ENCODE assay signal across 26 cellular contexts in genomic region chr5:159908201-159908940, GRCh38. TPM values are rescaled to one million over a fixed set of nuclear protein-coding genes. Genes with fewer than 3 reads are reported as not detected.
DNase-seq lines count a peak whose midpoint lies in the region; ATAC-seq, FAIRE-seq and TF ChIP-seq lines count a peak whose summit lies in the region.
"Had no signal": no experiment of that assay in that cellular context is flagged by ENCODE, and none has a peak within 500 bp of the region (broad histone marks: within the 10 kb centered on the region; RNA-seq: fewer than 3 reads in every experiment).

No MANE protein-coding gene starts in this region.

- no peak overlapping the region for H2BK5ac ChIP-seq in IMR-90 (ENCODE audit: low read depth, low read length, poor library complexity, severe bottlenecking)

- H3K9me1 ChIP-seq in IMR-90 (ENCODE audit: insufficient read depth, low read length): peaks cover 14% of the 10 kb centered on the region

- H3K36me3 ChIP-seq in IMR-90 (ENCODE audit: control insufficient read depth, insufficient read depth, low read length): no peaks in the 10 kb centered on the region
- H3K36me3 ChIP-seq in astrocyte (ENCODE audit: insufficient read depth, low read length): no peaks in the 10 kb centered on the region
- H3K36me3 ChIP-seq: esophagus muscularis mucosa had no signal

- H2BK15ac ChIP-seq in IMR-90 (ENCODE audit: low read depth, low read length): no peak overlapping the region

- H3K27me3 Mint-ChIP-seq in astrocyte (ENCODE audit: low read depth, unreplicated experiment): no peaks in the 10 kb centered on the region
- H3K27me3 Mint-ChIP-seq in activated CD4-positive, alpha-beta memory T cell treated with anti-CD3 and anti-CD28 coated beads, Interleukin-2, amount 10 ng/mL, durations not matched to agents 7 days and 5 days: peaks cover 27% of the 10 kb centered on the region
- H3K27me3 Mint-ChIP-seq in activated naive CD8-positive, alpha-beta T cell treated with anti-CD3 and anti-CD28 coated beads, Interleukin-2, amount 50 U/mL, for 24 hours: peaks cover 18% of the 10 kb centered on the region

- H3K79me1 ChIP-seq in IMR-90 (ENCODE audit: low read depth in 1 of 2, low read length in 2 of 2): no peaks in the 10 kb centered on the region

- CTCF ChIA-PET in IMR-90 (lab: Yijun Ruan, JAX): no interaction called here
- CTCF ChIA-PET in activated CD4-positive, alpha-beta memory T cell treated with anti-CD3 and anti-CD28 coated beads, Interleukin-2, amount 10 ng/mL, durations not matched to agents 7 days and 5 days (lab: Charles Lee): no interaction called here

- peak overlapping the region; percentile 40; the same call in 1 of the 2 replicates for H3K4ac ChIP-seq in IMR-90 (ENCODE audit: low read depth, low read length)

- H3K4me3 ChIP-seq in IMR-90 (ENCODE audit: insufficient read depth, low read depth, low read length) (no peak overlapping the region), astrocyte (ENCODE audit: insufficient read depth, low read depth, low read length) (no peak overlapping the region)
- H3K4me3 ChIP-seq: esophagus muscularis mucosa, testis had no signal

- BruUV-seq in IMR-90 (replicated peaks; lab: Mats Ljungman, UMichigan): no TSS peak

- no peak for ATAC-seq in IMR-90 (ENCODE audit: low read depth)
- ATAC-seq in activated naive CD8-positive, alpha-beta T cell treated with anti-CD3 and anti-CD28 coated beads, Interleukin-2, amount 50 U/mL, for 24 hours: no peak
- ATAC-seq: left colon; stimulated activated effector memory CD8-positive, alpha-beta T cell treated with anti-CD3 and anti-CD28 coated beads, Interleukin-12 subunit alpha, Interleukin-12 subunit beta, amount 100 ng/mL, for 72 hours had no signal

- H3K36me3 Mint-ChIP-seq in astrocyte (ENCODE audit: low read depth, unreplicated experiment): no peaks in the 10 kb centered on the region
- H3K36me3 Mint-ChIP-seq in activated CD4-positive, alpha-beta memory T cell treated with anti-CD3 and anti-CD28 coated beads, Interleukin-2, amount 10 ng/mL, durations not matched to agents 7 days and 5 days (ENCODE audit: low read depth): no peaks in the 10 kb centered on the region
- no peaks in the 10 kb centered on the region for H3K36me3 Mint-ChIP-seq in activated naive CD8-positive, alpha-beta T cell treated with anti-CD3 and anti-CD28 coated beads, Interleukin-2, amount 50 U/mL, for 24 hours (ENCODE audit: low read depth)
- H3K36me3 Mint-ChIP-seq: CD8-positive, alpha-beta memory T cell; stimulated activated effector memory CD8-positive, alpha-beta T cell treated with anti-CD3 and anti-CD28 coated beads, Interleukin-12 subunit alpha, Interleukin-12 subunit beta, amount 100 ng/mL, for 72 hours had no signal

- 0 out of 2 replicates have a peak overlapping the region, but pooled peaks have one; percentile 13 for H2BK20ac ChIP-seq in IMR-90 (ENCODE audit: low read depth, low read length)

- H3K4me1 ChIP-seq in IMR-90 (ENCODE audit: control insufficient read depth, insufficient read depth, low read length) (peaks cover 14% of the 10 kb centered on the region), astrocyte (ENCODE audit: insufficient read depth, low read length) (peaks cover 57% of the 10 kb centered on the region)

- H3K4me3 Mint-ChIP-seq in astrocyte (ENCODE audit: unreplicated experiment): no peak overlapping the region
- H3K4me3 Mint-ChIP-seq in activated CD4-positive, alpha-beta memory T cell treated with anti-CD3 and anti-CD28 coated beads, Interleukin-2, amount 10 ng/mL, durations not matched to agents 7 days and 5 days: no peak overlapping the region
- H3K4me3 Mint-ChIP-seq in activated naive CD8-positive, alpha-beta T cell treated with anti-CD3 and anti-CD28 coated beads, Interleukin-2, amount 50 U/mL, for 24 hours: no peak overlapping the region
- H3K4me3 Mint-ChIP-seq: activated CD4-positive, alpha-beta T cell treated with anti-CD3 and anti-CD28 coated beads, Interleukin-2, amount 10 ng/mL, durations not matched to agents 7 days and 5 days; CD8-positive, alpha-beta memory T cell; stimulated activated effector memory CD8-positive, alpha-beta T cell treated with anti-CD3 and anti-CD28 coated beads, Interleukin-12 subunit alpha, Interleukin-12 subunit beta, amount 100 ng/mL, for 72 hours had no signal

- H3K23ac ChIP-seq in IMR-90 (ENCODE audit: low read depth, low read length): no peak overlapping the region

- no peak overlapping the region for H3K56ac ChIP-seq in IMR-90 (ENCODE audit: extremely low read depth, insufficient read depth, low read length)

- H2AK9ac ChIP-seq in IMR-90 (replicated peaks; ENCODE audit: low read depth, low read length, poor library complexity): no peak overlapping the region

- no peak for TF ChIP-seq POLR2A in IMR-90 (IDR thresholded peaks at IDR 0.05; ENCODE audit: low read depth, low read length)

- no peak overlapping the region for H3K18ac ChIP-seq in IMR-90 (ENCODE audit: low read depth, low read length)

- TF ChIP-seq CTCF in C4-2B (conservative IDR thresholded peaks at IDR 0.05) (no peak), IMR-90 (conservative IDR thresholded peaks at IDR 0.05; ENCODE audit: low read depth, low read length) (no peak), astrocyte (IDR thresholded peaks at IDR 0.05; ENCODE audit: insufficient read depth, low read depth, low read length) (no peak)

- H2AK5ac ChIP-seq in IMR-90 (ENCODE audit: low read depth, low read length): 0 out of 2 replicates have a peak overlapping the region, but pooled peaks have one; percentile 35

- no peak overlapping the region for H2BK120ac ChIP-seq in IMR-90 (ENCODE audit: low read depth, low read length)

- no peak overlapping the region; a peak in 1 of 4 replicates for H4K8ac ChIP-seq in IMR-90 (ENCODE audit: low read depth in 2 of 2, low read length in 2 of 2)

- H4K91ac ChIP-seq in IMR-90 (ENCODE audit: insufficient read depth, low read depth, low read length): no peak overlapping the region

- H3K4me1 Mint-ChIP-seq in astrocyte (ENCODE audit: low read depth, unreplicated experiment): peaks cover 65% of the 10 kb centered on the region
- no peaks in the 10 kb centered on the region for H3K4me1 Mint-ChIP-seq in activated CD4-positive, alpha-beta memory T cell treated with anti-CD3 and anti-CD28 coated beads, Interleukin-2, amount 10 ng/mL, durations not matched to agents 7 days and 5 days
- peaks cover 4% of the 10 kb centered on the region for H3K4me1 Mint-ChIP-seq in activated naive CD8-positive, alpha-beta T cell treated with anti-CD3 and anti-CD28 coated beads, Interleukin-2, amount 50 U/mL, for 24 hours
- H3K4me1 Mint-ChIP-seq: CD8-positive, alpha-beta memory T cell; stimulated activated effector memory CD8-positive, alpha-beta T cell treated with anti-CD3 and anti-CD28 coated beads, Interleukin-12 subunit alpha, Interleukin-12 subunit beta, amount 100 ng/mL, for 72 hours had no signal

- H2AFZ ChIP-seq in IMR-90 (replicated peaks; ENCODE audit: low read length, poor library complexity) (no peak overlapping the region), astrocyte (ENCODE audit: low read depth, low read length) (no peak overlapping the region)

- H3K9me3 ChIP-seq in IMR-90 (ENCODE audit: control insufficient read depth, insufficient read depth, low read length) (no peaks in the 10 kb centered on the region), astrocyte (ENCODE audit: insufficient read depth, low read depth, low read length) (no peaks in the 10 kb centered on the region)
- H3K9me3 ChIP-seq: esophagus muscularis mucosa, testis had no signal

- FAIRE-seq in astrocyte (lab: Jason Lieb, UNC): peak; percentile 13
- FAIRE-seq: GM12892 had no signal

- H4K20me1 ChIP-seq in IMR-90 (ENCODE audit: insufficient read depth, low read length): no peaks in the 10 kb centered on the region
- H4K20me1 ChIP-seq in astrocyte (ENCODE audit: insufficient read depth, low read length): no peaks in the 10 kb centered on the region

- H3K9ac ChIP-seq in IMR-90 (ENCODE audit: low read depth, low read length) (no peak overlapping the region), astrocyte (ENCODE audit: low read length) (no peak overlapping the region)

- no peak overlapping the region for H4K5ac ChIP-seq in IMR-90 (ENCODE audit: low read depth, low read length)

- in situ Hi-C loops in IMR-90 (cut with MboI; ENCODE audit: low sequenced_read_pairs): no loop called here

- H3K27ac Mint-ChIP-seq in astrocyte (ENCODE audit: unreplicated experiment): no peak overlapping the region
- no peak overlapping the region for H3K27ac Mint-ChIP-seq in activated CD4-positive, alpha-beta memory T cell treated with anti-CD3 and anti-CD28 coated beads, Interleukin-2, amount 10 ng/mL, durations not matched to agents 7 days and 5 days
- H3K27ac Mint-ChIP-seq in activated naive CD8-positive, alpha-beta T cell treated with anti-CD3 and anti-CD28 coated beads, Interleukin-2, amount 50 U/mL, for 24 hours: no peak overlapping the region
- H3K27ac Mint-ChIP-seq: activated CD4-positive, alpha-beta T cell treated with anti-CD3 and anti-CD28 coated beads, Interleukin-2, amount 10 ng/mL, durations not matched to agents 7 days and 5 days; progenitor cell of endocrine pancreas; stimulated activated effector memory CD8-positive, alpha-beta T cell treated with anti-CD3 and anti-CD28 coated beads, Interleukin-12 subunit alpha, Interleukin-12 subunit beta, amount 100 ng/mL, for 72 hours had no signal

- H3K79me2 ChIP-seq in astrocyte (ENCODE audit: insufficient read depth, low read length): no peaks in the 10 kb centered on the region

- POLR2A ChIA-PET in IMR-90 (lab: Charles Lee; ENCODE audit: unreplicated experiment): no interaction called here
- POLR2A ChIA-PET in activated CD4-positive, alpha-beta memory T cell treated with anti-CD3 and anti-CD28 coated beads, Interleukin-2, amount 10 ng/mL, durations not matched to agents 7 days and 5 days (lab: Charles Lee): no interaction called here

- no peak for TF ChIP-seq RAD21 in IMR-90 (IDR thresholded peaks at IDR 0.05; ENCODE audit: low read length)

- intact Hi-C loops in IMR-90 (cut with micrococcal nuclease): no loop called here

- H3K27me3 ChIP-seq in IMR-90 (ENCODE audit: control insufficient read depth, insufficient read depth, low read length) (no peaks in the 10 kb centered on the region), astrocyte (ENCODE audit: insufficient read depth, low read length) (no peaks in the 10 kb centered on the region)
- H3K27me3 ChIP-seq: testis had no signal

- 0 out of 2 replicates have a peak overlapping the region, but pooled peaks have one; percentile 19 for H3K14ac ChIP-seq in IMR-90 (replicated peaks; ENCODE audit: low read depth, low read length)

- DNase-seq in IMR-90: no peak
- peak; percentile 90 for DNase-seq in astrocyte (ENCODE audit: low read depth)
- peak; percentile 63 for DNase-seq in iris pigment epithelial cell (ENCODE audit: low read depth)
- DNase-seq in mesenteric fat pad (ENCODE audit: low spot score): no peak
- DNase-seq in activated CD4-positive, alpha-beta memory T cell treated with anti-CD3 and anti-CD28 coated beads, Interleukin-2, amount 10 ng/mL, durations not matched to agents 7 days and 5 days: no peak
- DNase-seq in activated naive CD8-positive, alpha-beta T cell treated with anti-CD3 and anti-CD28 coated beads, Interleukin-2, amount 50 U/mL, for 24 hours: no peak
- DNase-seq: activated CD4-positive, alpha-beta T cell treated with anti-CD3 and anti-CD28 coated beads, Interleukin-2, amount 10 ng/mL, durations not matched to agents 7 days and 5 days; activated CD8-positive, alpha-beta memory T cell treated with anti-CD3 and anti-CD28 coated beads, Interleukin-2, amount 50 U/mL, for 4 hours; activated gamma-delta T cell; CD8-positive, alpha-beta memory T cell; central memory CD4-positive, alpha-beta T cell; DMS79; effector CD4-positive, alpha-beta T cell; H7; Karpas-422; left colon; NCI-H1105; NCI-H524 treated with DMSO at 0.1 percent for 48 hours; SHP77; testis had no signal

- H3K27ac ChIP-seq in C4-2B: peak overlapping the region; percentile 20; the same call in 1 of the 2 replicates
- no peak overlapping the region for H3K27ac ChIP-seq in IMR-90 (ENCODE audit: insufficient read depth, low read length)
- peak overlapping the region; percentile 12 for H3K27ac ChIP-seq in astrocyte (ENCODE audit: low read depth, low read length)
- H3K27ac ChIP-seq: esophagus muscularis mucosa, testis had no signal

- dilution Hi-C loops in IMR-90 (cut with HindIII; ENCODE audit: low sequenced_read_pairs, unreplicated experiment): no loop called here

- H3K4me2 ChIP-seq in IMR-90 (ENCODE audit: low read depth, low read length) (no peak overlapping the region), astrocyte (ENCODE audit: low read length) (peak overlapping the region; percentile 61)

- no peaks in the 10 kb centered on the region for H3K9me3 Mint-ChIP-seq in astrocyte (ENCODE audit: unreplicated experiment)
- H3K9me3 Mint-ChIP-seq in activated CD4-positive, alpha-beta memory T cell treated with anti-CD3 and anti-CD28 coated beads, Interleukin-2, amount 10 ng/mL, durations not matched to agents 7 days and 5 days: no peaks in the 10 kb centered on the region
- no peaks in the 10 kb centered on the region for H3K9me3 Mint-ChIP-seq in activated naive CD8-positive, alpha-beta T cell treated with anti-CD3 and anti-CD28 coated beads, Interleukin-2, amount 50 U/mL, for 24 hours
- H3K9me3 Mint-ChIP-seq: activated CD4-positive, alpha-beta T cell treated with anti-CD3 and anti-CD28 coated beads, Interleukin-2, amount 10 ng/mL, durations not matched to agents 7 days and 5 days; CD8-positive, alpha-beta memory T cell; stimulated activated effector memory CD8-positive, alpha-beta T cell treated with anti-CD3 and anti-CD28 coated beads, Interleukin-12 subunit alpha, Interleukin-12 subunit beta, amount 100 ng/mL, for 72 hours had no signal

- 100% methylated on average over 1 of the region's 11 CpGs; no CpG with 5 or more reads in 1 of the 2 experiments for WGBS in IMR-90 (ENCODE audit: extremely low coverage in 2 of 2, insufficient read length in 1 of 2), 2 experiments

RNA-seq across cellular contexts. Expression of gene ADRA1B, which starts 7.9 kb away (rescaled TPM):
- total RNA-seq in IMR-90 (2012; rRNA removed) (0.18 and 0.56 TPM in 2 replicates), astrocyte (1.4 and 1.9 TPM in 2 replicates), mesenteric fat pad (6.6 TPM)
- polyA plus RNA-seq in IMR-90 (2012; rRNA removed): 1.5 and 1.6 TPM in 2 replicates
- 0.76 and 1.5 TPM in 2 replicates for polyA plus RNA-seq in IMR-90 (2012; cell fraction: cytosol; rRNA removed)
- 0.54 and 1.4 TPM in 2 replicates for polyA plus RNA-seq in IMR-90 (2012; cell fraction: nucleus; rRNA removed; ENCODE audit: low replicate concordance)
- total RNA-seq in activated CD4-positive, alpha-beta memory T cell treated with anti-CD3 and anti-CD28 coated beads, Interleukin-2, amount 10 ng/mL, durations not matched to agents 7 days and 5 days: not detected
- total RNA-seq: activated CD4-positive, alpha-beta T cell treated with anti-CD3 and anti-CD28 coated beads, Interleukin-2, amount 10 ng/mL, durations not matched to agents 7 days and 5 days; CD8-positive, alpha-beta memory T cell; HT-29 had no signal
- polyA plus RNA-seq: CD8-positive, alpha-beta memory T cell had no signal

Comparison
In these comparisons a context has a peak if more than half of its experiments do, and no peak if none do; other contexts are left out.
1. DNase-seq: peak in astrocyte (single experiment) and iris pigment epithelial cell (single experiment); none in IMR-90 (single experiment), mesenteric fat pad (single experiment), activated CD4-positive, alpha-beta memory T cell treated with anti-CD3 and anti-CD28 coated beads, Interleukin-2, amount 10 ng/mL, durations not matched to agents 7 days and 5 days (single experiment) and activated naive CD8-positive, alpha-beta T cell treated with anti-CD3 and anti-CD28 coated beads, Interleukin-2, amount 50 U/mL, for 24 hours (single experiment).